In the genomic region with DNA sequence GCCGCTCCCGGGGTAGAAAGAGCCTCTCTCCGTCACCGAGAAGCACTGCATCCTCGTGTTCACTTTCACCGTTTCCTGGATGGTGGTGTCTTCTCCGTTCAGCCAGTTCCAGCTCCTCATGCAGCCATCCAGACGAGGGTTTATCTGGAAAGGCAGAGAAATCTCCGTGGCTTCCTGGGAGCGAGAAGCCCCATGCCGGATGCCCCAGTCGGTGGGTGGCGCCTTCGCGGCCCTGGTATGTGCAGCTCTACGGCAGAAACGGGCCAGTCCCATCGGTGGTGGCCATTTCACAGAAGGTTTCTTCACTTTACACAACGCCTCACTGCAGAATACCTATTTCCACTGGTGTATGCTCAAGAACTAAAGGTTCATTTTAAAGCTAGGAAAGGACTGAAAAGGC, we compare ENCODE assay signal across 19 cellular contexts. TPM values are rescaled to one million over a fixed set of nuclear protein-coding genes. Genes with fewer than 3 reads are reported as not detected.
A peak's percentile ranks its signal among the peaks of the same experiment; 100 is the strongest.
DNase-seq lines count a peak whose midpoint lies in the region; ATAC-seq, FAIRE-seq and TF ChIP-seq lines count a peak whose summit lies in the region.
"Had no signal": no experiment of that assay in that cellular context is flagged by ENCODE, and none has a peak within 500 bp of the region (broad histone marks: within the 10 kb centered on the region; RNA-seq: fewer than 3 reads in every experiment).

No MANE protein-coding gene starts in this region.

- no peak for ATAC-seq in Right ventricle myocardium superior (ENCODE audit: poor library complexity)

- H3K9ac ChIP-seq in neuronal stem cell (ENCODE audit: low read depth, low read length, poor library complexity), result no peak overlapping the region
- H3K9ac ChIP-seq: BLaER1, GM23248 had no signal

- peak overlapping the region; percentile 26 for H2BK5ac ChIP-seq in neuronal stem cell (ENCODE audit: low read length)

- no peak overlapping the region for H2AFZ ChIP-seq in neuronal stem cell (ENCODE audit: low read length)
- H2AFZ ChIP-seq: GM23248 had no signal

- H2BK12ac ChIP-seq in neuronal stem cell (ENCODE audit: low read length), result no peak overlapping the region

- H3K27me3 ChIP-seq in neuronal stem cell (ENCODE audit: control insufficient read depth in 3 of 3, insufficient read depth in 3 of 3, low read depth in 1 of 3, low read length in 3 of 3) (no peaks in the 10 kb centered on the region), small intestine (ENCODE audit: control insufficient read depth in 2 of 2, insufficient read depth in 2 of 2, low read length in 2 of 2) (no peaks in the 10 kb centered on the region)
- H3K27me3 ChIP-seq: BLaER1 had no signal

- no peak overlapping the region for H3K4me3 Mint-ChIP-seq in endothelial cell (ENCODE audit: unreplicated experiment)
- H3K4me3 Mint-ChIP-seq: CD14-positive monocyte; CD4-positive, alpha-beta memory T cell had no signal

- no peak overlapping the region for H2BK15ac ChIP-seq in neuronal stem cell (ENCODE audit: low read length)

- peaks cover 16% of the 10 kb centered on the region for H3K36me3 Mint-ChIP-seq in endothelial cell (ENCODE audit: low read depth, unreplicated experiment)

- FAIRE-seq in small intestine (lab: Jason Lieb, UNC), result no peak
- FAIRE-seq: GM12892, GM18507 had no signal

- H3K79me1 ChIP-seq in neuronal stem cell (ENCODE audit: low read depth, low read length), result peaks cover 2% of the 10 kb centered on the region

- H3K27ac ChIP-seq in neuronal stem cell (replicated peaks; ENCODE audit: low read length), result no peak overlapping the region
- H3K27ac ChIP-seq in small intestine (ENCODE audit: low read depth in 1 of 2, low read length in 1 of 2), result no peak overlapping the region
- H3K27ac ChIP-seq: BLaER1, GM23248, HL-60 had no signal

- peaks cover 3% of the 10 kb centered on the region in 2 donors for H3K9me3 ChIP-seq in neuronal stem cell (replicated peaks in 1 of 2; ENCODE audit: control insufficient read depth in 2 of 2, insufficient read depth in 1 of 2, low read depth in 1 of 2, low read length in 2 of 2)
- H3K9me3 ChIP-seq in small intestine (ENCODE audit: control insufficient read depth, low read depth), result no peaks in the 10 kb centered on the region
- H3K9me3 ChIP-seq: HAP-1 had no signal

- no peaks in the 10 kb centered on the region for H3K9me3 Mint-ChIP-seq in endothelial cell (ENCODE audit: unreplicated experiment)
- H3K9me3 Mint-ChIP-seq: CD4-positive, alpha-beta memory T cell had no signal

- intact Hi-C loops in Right ventricle myocardium superior (cut with DNase I), result no loop called here
- intact Hi-C loops in cardiac septum (cut with DNase I), result no loop called here

- no peak overlapping the region for H3K4me2 ChIP-seq in neuronal stem cell (ENCODE audit: insufficient read depth, low read length, poor library complexity, severe bottlenecking)
- H3K4me2 ChIP-seq: BLaER1 had no signal

- no peak overlapping the region for H3K18ac ChIP-seq in neuronal stem cell (ENCODE audit: low read length)

- peaks cover 19% of the 10 kb centered on the region for H3K27me3 Mint-ChIP-seq in endothelial cell (ENCODE audit: unreplicated experiment)
- H3K27me3 Mint-ChIP-seq: CD4-positive, alpha-beta memory T cell had no signal

- WGBS in neuronal stem cell (ENCODE audit: extremely low coverage in 2 of 2, insufficient read length in 2 of 2, insufficient replicate concordance in 1 of 2), 2 donors, result no CpG with 5 or more reads among the region's 19 CpGs
- 86 to 94% (median 92%) methylated on average over 19 of the region's 19 CpGs for WGBS in small intestine, 3 donors

- H4K91ac ChIP-seq in neuronal stem cell (ENCODE audit: low read depth, low read length, poor library complexity), result no peak overlapping the region

- peak overlapping the region; percentile 52 for H3K27ac Mint-ChIP-seq in endothelial cell (ENCODE audit: unreplicated experiment)
- H3K27ac Mint-ChIP-seq: CD14-positive monocyte; CD4-positive, alpha-beta memory T cell had no signal

- peaks cover 2 to 10% of the 10 kb centered on the region in 2 donors for H3K4me1 ChIP-seq in neuronal stem cell (ENCODE audit: control insufficient read depth in 2 of 2, insufficient read depth in 1 of 2, low read depth in 1 of 2, low read length in 2 of 2)
- no peaks in the 10 kb centered on the region for H3K4me1 ChIP-seq in small intestine (ENCODE audit: control insufficient read depth in 2 of 2, insufficient read depth in 1 of 2, low read depth in 1 of 2, low read length in 1 of 2)
- H3K4me1 ChIP-seq: BLaER1, HAP-1 had no signal

- H3K14ac ChIP-seq in neuronal stem cell (ENCODE audit: low read length), result no peak overlapping the region

- H2AK5ac ChIP-seq in neuronal stem cell (ENCODE audit: low read depth, low read length), result no peak overlapping the region

- peaks cover 2% of the 10 kb centered on the region for H3K4me1 Mint-ChIP-seq in endothelial cell (ENCODE audit: unreplicated experiment)
- H3K4me1 Mint-ChIP-seq: CD14-positive monocyte had no signal

- H3K23ac ChIP-seq in neuronal stem cell (ENCODE audit: low read depth, low read length, poor library complexity), result no peak overlapping the region

- TF ChIP-seq CTCF in endothelial cell (IDR thresholded peaks at IDR 0.05; ENCODE audit: unreplicated experiment), result no peak

- H3K4me3 ChIP-seq in neuronal stem cell (ENCODE audit: low read length in 2 of 2), result no peak overlapping the region
- no peak overlapping the region for H3K4me3 ChIP-seq in small intestine (ENCODE audit: low read depth in 1 of 2, low read length in 2 of 2)
- H3K4me3 ChIP-seq: BLaER1, GM23248, HAP-1 had no signal

- peaks cover 0 to 10% of the 10 kb centered on the region in 2 donors for H3K36me3 ChIP-seq in neuronal stem cell (replicated peaks in 1 of 2; ENCODE audit: control insufficient read depth in 2 of 2, insufficient read depth in 2 of 2, low read length in 2 of 2)
- H3K36me3 ChIP-seq in small intestine (ENCODE audit: control insufficient read depth in 2 of 2, insufficient read depth in 2 of 2, low read length in 2 of 2), result peaks cover 6% of the 10 kb centered on the region in 2 donors
- H3K36me3 ChIP-seq: HAP-1 had no signal

- no peak overlapping the region for H2BK120ac ChIP-seq in neuronal stem cell (ENCODE audit: low read depth, low read length)

- no peak overlapping the region for H3K4ac ChIP-seq in neuronal stem cell (ENCODE audit: low read length)

- no peak overlapping the region for H4K8ac ChIP-seq in neuronal stem cell (ENCODE audit: low read depth, low read length)

- DNase-seq in Right ventricle myocardium superior (peak; percentile 8), cardiac septum (ENCODE audit: low spot score) (no peak), endothelial cell (ENCODE audit: low spot score) (no peak), neuronal stem cell (ENCODE audit: low spot score) (no peak), occipital lobe (lab: John Stamatoyannopoulos, UW) (no peak), small intestine (no peak), HCEC 1CT (no peak)
- DNase-seq: 8988T; CD4-positive, alpha-beta memory T cell; DMS153; DMS79; GDM1; GM23248 had no signal

RNA-seq across cellular contexts. Expression of gene GAS6, which starts 36.9 kb away (rescaled TPM):
- total RNA-seq in Right ventricle myocardium superior, result 181 TPM
- 201 TPM for total RNA-seq in cardiac septum
- total RNA-seq in endothelial cell (ENCODE audit: unreplicated experiment), result 19.8 TPM
- 34.2 TPM for polyA plus RNA-seq in neuronal stem cell (2013, experiment 1 of 2)
- polyA plus RNA-seq in neuronal stem cell (2013, experiment 2 of 2), result 33.8 TPM
- total RNA-seq in occipital lobe, result 21.8 TPM
- polyA plus RNA-seq in small intestine, result 100 to 1,000 TPM in 2 of 3 donors, 10 to 100 TPM in 1; 69.2 to 136 (median 103) TPM
